In the genomic region with DNA sequence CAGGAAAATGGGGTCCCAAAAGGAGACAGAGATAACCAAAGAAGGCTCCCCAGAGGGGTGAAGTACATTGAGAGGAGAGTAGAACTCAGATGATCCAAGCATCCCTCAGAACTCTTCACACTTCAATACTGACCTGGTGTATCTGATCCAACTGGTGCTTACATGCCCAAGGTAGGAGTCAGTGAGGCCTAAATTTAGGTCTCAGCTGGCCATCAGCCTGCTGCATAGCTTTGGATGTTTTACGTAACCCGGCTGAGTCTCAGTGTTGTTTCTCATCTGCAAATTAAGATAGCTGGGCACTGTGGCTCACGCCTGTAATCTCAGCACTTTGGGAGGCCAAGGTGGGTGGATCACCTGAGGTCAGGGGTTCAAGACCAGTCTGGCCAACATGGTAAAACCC, we compare ENCODE assay signal across 32 cellular contexts. TPM values are rescaled to one million over a fixed set of nuclear protein-coding genes. Genes with fewer than 3 reads are reported as not detected.
"Had no signal": no experiment of that assay in that cellular context is flagged by ENCODE, and none has a peak within 500 bp of the region (broad histone marks: within the 10 kb centered on the region; RNA-seq: fewer than 3 reads in every experiment).

No MANE protein-coding gene starts in this region.

- H3K27ac ChIP-seq: Peyer's patch, VCaP had no signal

- H3K9me3 ChIP-seq: Peyer's patch had no signal

- H3K4me1 ChIP-seq: Peyer's patch had no signal

- H3K4me3 ChIP-seq: Peyer's patch had no signal

- H3K27me3 ChIP-seq: Peyer's patch had no signal

- ATAC-seq: activated naive CD8-positive, alpha-beta T cell treated with anti-CD3 and anti-CD28 coated beads, Interleukin-2, amount 50 U/mL, for 24 hours; activated T-cell treated with anti-CD3 and anti-CD28 coated beads, Interleukin-2, amount 50 U/mL, for 4 hours; PC-3 had no signal

- DNase-seq: activated B cell treated with CpG ODN at 0.5 μM for 24 hours; activated CD4-positive, alpha-beta memory T cell treated with anti-CD3 and anti-CD28 coated beads for 36 hours; activated CD4-positive, alpha-beta T cell treated with anti-CD3 and anti-CD28 coated beads for 4 hours; activated CD4-positive, alpha-beta T cell treated with anti-CD3 and anti-CD28 coated beads, Interleukin-2, amount 50 U/mL, for 1 hour; activated CD4-positive, CD25-positive, alpha-beta regulatory T cell treated with anti-CD3 and anti-CD28 coated beads, Interleukin-2, amount 50 U/mL, for 72 hours; activated CD8-positive, alpha-beta memory T cell treated with anti-CD3 and anti-CD28 coated beads, Interleukin-2, amount 50 U/mL, for 4 hours; activated effector memory CD4-positive, alpha-beta T cell treated with Interleukin-2 at 50 U/mL for 16 hours; activated naive CD4-positive, alpha-beta T cell treated with anti-CD3 and anti-CD28 coated beads, Interleukin-2, amount 10 ng/mL, durations not matched to agents 7 days and 5 days; activated naive CD8-positive, alpha-beta T cell treated with anti-CD3 and anti-CD28 coated beads, Interleukin-2, amount 50 U/mL, for 24 hours; activated T-cell treated with anti-CD3 and anti-CD28 coated beads for 4 hours; activated T-cell treated with anti-CD3 and anti-CD28 coated beads, Interleukin-2, amount 50 U/mL, for 4 hours; anterior cingulate cortex; central memory CD4-positive, alpha-beta T cell; Karpas-422; KBM-7; NCI-H1105; NCI-H1417 treated with DMSO at 0.1 percent for 48 hours; NCI-H187 treated with DMSO at 0.1 percent for 48 hours; NCI-H510A; NCI-H526; NCI-H748 treated with DMSO at 0.1 percent for 48 hours; NK-92 treated with Interleukin-12 subunit alpha and Interleukin-12 subunit beta, amount 100 ng/mL, for 24 hours; PC-3; Peyer's patch; RPMI8226; SW 1271; T-helper 1 cell; T-helper 2 cell; T-helper 9 cell had no signal

- H3K36me3 ChIP-seq: Peyer's patch had no signal

RNA-seq across cellular contexts. Expression of gene WNT9B, which starts 59.9 kb away (rescaled TPM):
- total RNA-seq: activated B cell treated with CpG ODN at 0.5 μM for 24 hours; activated CD4-positive, alpha-beta memory T cell treated with anti-CD3 and anti-CD28 coated beads for 36 hours; activated T-cell treated with anti-CD3 and anti-CD28 coated beads, Interleukin-2, amount 50 U/mL, for 4 hours; bronchial epithelial cell; MCF 10A; PC-3 had no signal
